Comparison of ENCODE assay signal across 8 cellular contexts in genomic region chr19:3670258-3670795, GRCh38. TPM values are rescaled to one million over a fixed set of nuclear protein-coding genes. Genes with fewer than 3 reads are reported as not detected.
DNase-seq lines count a peak whose midpoint lies in the region; ATAC-seq, FAIRE-seq and TF ChIP-seq lines count a peak whose summit lies in the region.
"Had no signal": no experiment of that assay in that cellular context is flagged by ENCODE, and none has a peak within 500 bp of the region (broad histone marks: within the 10 kb centered on the region; RNA-seq: fewer than 3 reads in every experiment).

No MANE protein-coding gene starts in this region.

- peaks cover 2% of the 10 kb centered on the region for H3K27me3 Mint-ChIP-seq in memory B cell
- H3K27me3 Mint-ChIP-seq: activated naive CD4-positive, alpha-beta T cell treated with anti-CD3 and anti-CD28 coated beads, Interleukin-2, amount 50 U/mL, for 24 hours had no signal

- no peak for FAIRE-seq in GM12892 (lab: Jason Lieb, UNC)

- H3K4me3 ChIP-seq in ectodermal cell (ENCODE audit: insufficient read depth, low read depth, low read length) (no peak overlapping the region), thymus (ENCODE audit: low read length) (no peak overlapping the region)

- H3K36me3 Mint-ChIP-seq in memory B cell, result peaks cover 17% of the 10 kb centered on the region

- H3K4me1 ChIP-seq in ectodermal cell (ENCODE audit: control insufficient read depth, insufficient read depth, low read length) (peaks cover 46% of the 10 kb centered on the region), thymus (ENCODE audit: control insufficient read depth, insufficient read depth, low read length) (peaks cover 2% of the 10 kb centered on the region)

- no peaks in the 10 kb centered on the region for H3K9me3 ChIP-seq in ectodermal cell (ENCODE audit: control insufficient read depth, low read length)
- no peaks in the 10 kb centered on the region for H3K9me3 ChIP-seq in thymus (ENCODE audit: control insufficient read depth)

- no peaks in the 10 kb centered on the region for H3K9me3 Mint-ChIP-seq in memory B cell
- H3K9me3 Mint-ChIP-seq: activated naive CD4-positive, alpha-beta T cell treated with anti-CD3 and anti-CD28 coated beads, Interleukin-2, amount 50 U/mL, for 24 hours had no signal

- ATAC-seq in memory B cell (ENCODE audit: low read depth), result no peak
- ATAC-seq in GM21390 (IDR thresholded peaks at IDR 0.05; ENCODE audit: unreplicated experiment), result no peak
- no peak for ATAC-seq in HG02763 (IDR thresholded peaks at IDR 0.05; ENCODE audit: unreplicated experiment)

- peaks cover 22% of the 10 kb centered on the region for H3K4me1 Mint-ChIP-seq in memory B cell

- WGBS in ectodermal cell, 2 experiments, result 67 to 68% methylated on average over 17 of the region's 17 CpGs
- 78% methylated on average over 17 of the region's 17 CpGs for WGBS in thymus

- no peaks in the 10 kb centered on the region for H3K27me3 ChIP-seq in ectodermal cell (ENCODE audit: control insufficient read depth, insufficient read depth, low read length, poor library complexity, severe bottlenecking)
- H3K27me3 ChIP-seq in thymus (ENCODE audit: control insufficient read depth, insufficient read depth), result peaks cover 19% of the 10 kb centered on the region

- H3K27ac Mint-ChIP-seq in memory B cell, result no peak overlapping the region

- peak overlapping the region; percentile 55 for H3K27ac ChIP-seq in ectodermal cell (ENCODE audit: insufficient read depth, low read depth, low read length, poor library complexity, severe bottlenecking)
- H3K27ac ChIP-seq in thymus (ENCODE audit: low read depth), result peak overlapping the region; percentile 33

- H3K36me3 ChIP-seq in ectodermal cell (ENCODE audit: control insufficient read depth, insufficient read depth, low read length) (no peaks in the 10 kb centered on the region), thymus (ENCODE audit: control insufficient read depth, insufficient read depth) (peaks cover 11% of the 10 kb centered on the region)

- no peak for TF ChIP-seq POLR2A in GM12892 (IDR thresholded peaks at IDR 0.05; ENCODE audit: low read depth, low read length)

- DNase-seq in LHCN-M2 (ENCODE audit: low read depth) (peak; percentile 21), memory B cell (ENCODE audit: low spot score in 2 of 2) (no peak), GM12892 (ENCODE audit: insufficient read length) (no peak)

- peak overlapping the region; percentile 71 for H3K4me3 Mint-ChIP-seq in memory B cell
- H3K4me3 Mint-ChIP-seq: activated naive CD4-positive, alpha-beta T cell treated with anti-CD3 and anti-CD28 coated beads, Interleukin-2, amount 50 U/mL, for 24 hours had no signal

RNA-seq across cellular contexts. Expression of gene PIP5K1C, which starts 29.9 kb away (rescaled TPM):
- total RNA-seq in LHCN-M2 (2014; rRNA removed), result 26.4 and 29.0 TPM in 2 replicates
- polyA plus RNA-seq in LHCN-M2 (2012), result 25.1 TPM
- polyA plus RNA-seq in ectodermal cell (2013, experiment 1 of 4), result 48.9 TPM
- polyA plus RNA-seq in ectodermal cell (2013, experiment 2 of 4), result 46.0 TPM
- 28.5 TPM for polyA plus RNA-seq in ectodermal cell (2013, experiment 3 of 4)
- polyA plus RNA-seq in ectodermal cell (2013, experiment 4 of 4), result 32.1 TPM
- polyA plus RNA-seq in thymus, result 14.0 TPM
- 6.3 TPM for polyA plus RNA-seq in GM12892 (2012; ENCODE audit: missing spikeins)

RNA-seq across cellular contexts. Expression of gene TJP3, which starts 37.9 kb away (rescaled TPM):
- total RNA-seq in LHCN-M2 (2014; rRNA removed), result not detected in 2 replicates
- polyA plus RNA-seq in LHCN-M2 (2012), result not detected
- polyA plus RNA-seq in ectodermal cell (2013, experiment 1 of 4), result 17.7 TPM
- polyA plus RNA-seq in ectodermal cell (2013, experiment 2 of 4), result 26.8 TPM
- polyA plus RNA-seq in ectodermal cell (2013, experiment 3 of 4), result 19.8 TPM
- 23.9 TPM for polyA plus RNA-seq in ectodermal cell (2013, experiment 4 of 4)
- polyA plus RNA-seq in thymus, result 3.3 TPM
- not detected for polyA plus RNA-seq in GM12892 (2012; ENCODE audit: missing spikeins)

RNA-seq across cellular contexts. Expression of gene CACTIN, which starts 43.7 kb away (rescaled TPM):
- 32.3 and 35.8 TPM in 2 replicates for total RNA-seq in LHCN-M2 (2014; rRNA removed)
- polyA plus RNA-seq in LHCN-M2 (2012), result 19.3 TPM
- polyA plus RNA-seq in ectodermal cell (2013, experiment 1 of 4), result 32.3 TPM
- 32.3 TPM for polyA plus RNA-seq in ectodermal cell (2013, experiment 2 of 4)
- polyA plus RNA-seq in ectodermal cell (2013, experiment 3 of 4), result 27.7 TPM
- polyA plus RNA-seq in ectodermal cell (2013, experiment 4 of 4), result 30.8 TPM
- 20.4 TPM for polyA plus RNA-seq in thymus
- 7.5 TPM for polyA plus RNA-seq in GM12892 (2012; ENCODE audit: missing spikeins)
